Comparison of ENCODE assay signal across 1 cellular context in genomic region chr7:16265184-16265804, GRCh38.
TF ChIP-seq lines count a peak whose summit lies in the region.

No MANE protein-coding gene starts in this region.

TF ChIP-seq in K562, 482 proteins besides CTCF, POLR2A, EP300 and RAD21 (continued from another document and continues in another):
- TF ChIP-seq ZNF146 (CRISPR knock-in tag; IDR thresholded peaks at IDR 0.05; ENCODE audit: unreplicated experiment) (no peak), FOXJ2 (tag; IDR thresholded peaks at IDR 0.05) (peak; percentile 41; the same call in 1 of the 2 replicates), TAL1 (IDR thresholded peaks at IDR 0.05) (no peak), ZNF668 (CRISPR knock-in tag; IDR thresholded peaks at IDR 0.05) (no peak), CAMTA2 (CRISPR knock-in tag; conservative IDR thresholded peaks at IDR 0.05) (no peak), ZNF764 (CRISPR knock-in tag; IDR thresholded peaks at IDR 0.05; ENCODE audit: low read depth) (no peak), SMC3 (conservative IDR thresholded peaks at IDR 0.05; ENCODE audit: insufficient read depth, low read depth, low read length) (no peak), POLR3G (IDR thresholded peaks at IDR 0.05; ENCODE audit: extremely low read depth, insufficient read length, insufficient replicate concordance) (no peak), ZNF717 (CRISPR knock-in tag; IDR thresholded peaks at IDR 0.05) (no peak), IRF1 (CRISPR knock-in tag; IDR thresholded peaks at IDR 0.05; ENCODE audit: borderline replicate concordance) (no peak), TRIM24 (IDR thresholded peaks at IDR 0.05) (peak in 1 of 2 experiments; percentile 7; a peak in 1 of 4 replicates), ZNF699 (CRISPR knock-in tag; IDR thresholded peaks at IDR 0.05; ENCODE audit: insufficient replicate concordance) (no peak), ZNF316 (IDR thresholded peaks at IDR 0.05) (peak; percentile 51), MCM7 (IDR thresholded peaks at IDR 0.05) (no peak), ZNF398 (CRISPR knock-in tag; IDR thresholded peaks at IDR 0.05) (no peak), CBFA2T2 (conservative IDR thresholded peaks at IDR 0.05) (no peak), GATAD2B (IDR thresholded peaks at IDR 0.05; ENCODE audit: borderline replicate concordance) (no peak), ZNF408 (CRISPR knock-in tag; IDR thresholded peaks at IDR 0.05; ENCODE audit: low read depth) (no peak), CBX3 (IDR thresholded peaks at IDR 0.05; ENCODE audit: borderline replicate concordance in 1 of 2, low read length in 2 of 2) (no peak), JUN (IDR thresholded peaks at IDR 0.05; ENCODE audit: borderline replicate concordance, low read depth, low read length) (no peak), JUN (CRISPR knock-in tag; IDR thresholded peaks at IDR 0.05; ENCODE audit: borderline replicate concordance) (no peak), MEIS2 (IDR thresholded peaks at IDR 0.05; ENCODE audit: partially characterized antibody) (no peak), TCF7L2 (IDR thresholded peaks at IDR 0.05; ENCODE audit: low read depth, low read length) (no peak), ZNF551 (CRISPR knock-in tag; IDR thresholded peaks at IDR 0.05) (no peak), RBFOX2 (IDR thresholded peaks at IDR 0.05; ENCODE audit: low read depth, low read length) (peak; percentile 71)
- TF ChIP-seq, protein P1, sequence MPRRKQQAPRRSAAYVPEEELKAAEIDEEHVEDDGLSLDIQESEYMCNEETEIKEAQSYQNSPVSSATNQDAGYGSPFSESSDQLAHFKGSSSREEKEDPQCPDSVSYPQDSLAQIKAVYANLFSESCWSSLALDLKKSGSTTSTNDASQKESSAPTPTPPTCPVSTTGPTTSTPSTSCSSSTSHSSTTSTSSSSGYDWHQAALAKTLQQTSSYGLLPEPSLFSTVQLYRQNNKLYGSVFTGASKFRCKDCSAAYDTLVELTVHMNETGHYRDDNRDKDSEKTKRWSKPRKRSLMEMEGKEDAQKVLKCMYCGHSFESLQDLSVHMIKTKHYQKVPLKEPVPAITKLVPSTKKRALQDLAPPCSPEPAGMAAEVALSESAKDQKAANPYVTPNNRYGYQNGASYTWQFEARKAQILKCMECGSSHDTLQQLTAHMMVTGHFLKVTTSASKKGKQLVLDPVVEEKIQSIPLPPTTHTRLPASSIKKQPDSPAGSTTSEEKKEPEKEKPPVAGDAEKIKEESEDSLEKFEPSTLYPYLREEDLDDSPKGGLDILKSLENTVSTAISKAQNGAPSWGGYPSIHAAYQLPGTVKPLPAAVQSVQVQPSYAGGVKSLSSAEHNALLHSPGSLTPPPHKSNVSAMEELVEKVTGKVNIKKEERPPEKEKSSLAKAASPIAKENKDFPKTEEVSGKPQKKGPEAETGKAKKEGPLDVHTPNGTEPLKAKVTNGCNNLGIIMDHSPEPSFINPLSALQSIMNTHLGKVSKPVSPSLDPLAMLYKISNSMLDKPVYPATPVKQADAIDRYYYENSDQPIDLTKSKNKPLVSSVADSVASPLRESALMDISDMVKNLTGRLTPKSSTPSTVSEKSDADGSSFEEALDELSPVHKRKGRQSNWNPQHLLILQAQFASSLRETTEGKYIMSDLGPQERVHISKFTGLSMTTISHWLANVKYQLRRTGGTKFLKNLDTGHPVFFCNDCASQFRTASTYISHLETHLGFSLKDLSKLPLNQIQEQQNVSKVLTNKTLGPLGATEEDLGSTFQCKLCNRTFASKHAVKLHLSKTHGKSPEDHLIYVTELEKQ (CRISPR knock-in tag; IDR thresholded peaks at IDR 0.05): no peak
- TF ChIP-seq, protein P2, sequence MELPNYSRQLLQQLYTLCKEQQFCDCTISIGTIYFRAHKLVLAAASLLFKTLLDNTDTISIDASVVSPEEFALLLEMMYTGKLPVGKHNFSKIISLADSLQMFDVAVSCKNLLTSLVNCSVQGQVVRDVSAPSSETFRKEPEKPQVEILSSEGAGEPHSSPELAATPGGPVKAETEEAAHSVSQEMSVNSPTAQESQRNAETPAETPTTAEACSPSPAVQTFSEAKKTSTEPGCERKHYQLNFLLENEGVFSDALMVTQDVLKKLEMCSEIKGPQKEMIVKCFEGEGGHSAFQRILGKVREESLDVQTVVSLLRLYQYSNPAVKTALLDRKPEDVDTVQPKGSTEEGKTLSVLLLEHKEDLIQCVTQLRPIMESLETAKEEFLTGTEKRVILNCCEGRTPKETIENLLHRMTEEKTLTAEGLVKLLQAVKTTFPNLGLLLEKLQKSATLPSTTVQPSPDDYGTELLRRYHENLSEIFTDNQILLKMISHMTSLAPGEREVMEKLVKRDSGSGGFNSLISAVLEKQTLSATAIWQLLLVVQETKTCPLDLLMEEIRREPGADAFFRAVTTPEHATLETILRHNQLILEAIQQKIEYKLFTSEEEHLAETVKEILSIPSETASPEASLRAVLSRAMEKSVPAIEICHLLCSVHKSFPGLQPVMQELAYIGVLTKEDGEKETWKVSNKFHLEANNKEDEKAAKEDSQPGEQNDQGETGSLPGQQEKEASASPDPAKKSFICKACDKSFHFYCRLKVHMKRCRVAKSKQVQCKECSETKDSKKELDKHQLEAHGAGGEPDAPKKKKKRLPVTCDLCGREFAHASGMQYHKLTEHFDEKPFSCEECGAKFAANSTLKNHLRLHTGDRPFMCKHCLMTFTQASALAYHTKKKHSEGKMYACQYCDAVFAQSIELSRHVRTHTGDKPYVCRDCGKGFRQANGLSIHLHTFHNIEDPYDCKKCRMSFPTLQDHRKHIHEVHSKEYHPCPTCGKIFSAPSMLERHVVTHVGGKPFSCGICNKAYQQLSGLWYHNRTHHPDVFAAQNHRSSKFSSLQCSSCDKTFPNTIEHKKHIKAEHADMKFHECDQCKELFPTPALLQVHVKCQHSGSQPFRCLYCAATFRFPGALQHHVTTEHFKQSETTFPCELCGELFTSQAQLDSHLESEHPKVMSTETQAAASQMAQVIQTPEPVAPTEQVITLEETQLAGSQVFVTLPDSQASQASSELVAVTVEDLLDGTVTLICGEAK (IDR thresholded peaks at IDR 0.05): no peak
- TF ChIP-seq, protein P2 (CRISPR knock-in tag; IDR thresholded peaks at IDR 0.05): no peak
- TF ChIP-seq, protein P3, sequence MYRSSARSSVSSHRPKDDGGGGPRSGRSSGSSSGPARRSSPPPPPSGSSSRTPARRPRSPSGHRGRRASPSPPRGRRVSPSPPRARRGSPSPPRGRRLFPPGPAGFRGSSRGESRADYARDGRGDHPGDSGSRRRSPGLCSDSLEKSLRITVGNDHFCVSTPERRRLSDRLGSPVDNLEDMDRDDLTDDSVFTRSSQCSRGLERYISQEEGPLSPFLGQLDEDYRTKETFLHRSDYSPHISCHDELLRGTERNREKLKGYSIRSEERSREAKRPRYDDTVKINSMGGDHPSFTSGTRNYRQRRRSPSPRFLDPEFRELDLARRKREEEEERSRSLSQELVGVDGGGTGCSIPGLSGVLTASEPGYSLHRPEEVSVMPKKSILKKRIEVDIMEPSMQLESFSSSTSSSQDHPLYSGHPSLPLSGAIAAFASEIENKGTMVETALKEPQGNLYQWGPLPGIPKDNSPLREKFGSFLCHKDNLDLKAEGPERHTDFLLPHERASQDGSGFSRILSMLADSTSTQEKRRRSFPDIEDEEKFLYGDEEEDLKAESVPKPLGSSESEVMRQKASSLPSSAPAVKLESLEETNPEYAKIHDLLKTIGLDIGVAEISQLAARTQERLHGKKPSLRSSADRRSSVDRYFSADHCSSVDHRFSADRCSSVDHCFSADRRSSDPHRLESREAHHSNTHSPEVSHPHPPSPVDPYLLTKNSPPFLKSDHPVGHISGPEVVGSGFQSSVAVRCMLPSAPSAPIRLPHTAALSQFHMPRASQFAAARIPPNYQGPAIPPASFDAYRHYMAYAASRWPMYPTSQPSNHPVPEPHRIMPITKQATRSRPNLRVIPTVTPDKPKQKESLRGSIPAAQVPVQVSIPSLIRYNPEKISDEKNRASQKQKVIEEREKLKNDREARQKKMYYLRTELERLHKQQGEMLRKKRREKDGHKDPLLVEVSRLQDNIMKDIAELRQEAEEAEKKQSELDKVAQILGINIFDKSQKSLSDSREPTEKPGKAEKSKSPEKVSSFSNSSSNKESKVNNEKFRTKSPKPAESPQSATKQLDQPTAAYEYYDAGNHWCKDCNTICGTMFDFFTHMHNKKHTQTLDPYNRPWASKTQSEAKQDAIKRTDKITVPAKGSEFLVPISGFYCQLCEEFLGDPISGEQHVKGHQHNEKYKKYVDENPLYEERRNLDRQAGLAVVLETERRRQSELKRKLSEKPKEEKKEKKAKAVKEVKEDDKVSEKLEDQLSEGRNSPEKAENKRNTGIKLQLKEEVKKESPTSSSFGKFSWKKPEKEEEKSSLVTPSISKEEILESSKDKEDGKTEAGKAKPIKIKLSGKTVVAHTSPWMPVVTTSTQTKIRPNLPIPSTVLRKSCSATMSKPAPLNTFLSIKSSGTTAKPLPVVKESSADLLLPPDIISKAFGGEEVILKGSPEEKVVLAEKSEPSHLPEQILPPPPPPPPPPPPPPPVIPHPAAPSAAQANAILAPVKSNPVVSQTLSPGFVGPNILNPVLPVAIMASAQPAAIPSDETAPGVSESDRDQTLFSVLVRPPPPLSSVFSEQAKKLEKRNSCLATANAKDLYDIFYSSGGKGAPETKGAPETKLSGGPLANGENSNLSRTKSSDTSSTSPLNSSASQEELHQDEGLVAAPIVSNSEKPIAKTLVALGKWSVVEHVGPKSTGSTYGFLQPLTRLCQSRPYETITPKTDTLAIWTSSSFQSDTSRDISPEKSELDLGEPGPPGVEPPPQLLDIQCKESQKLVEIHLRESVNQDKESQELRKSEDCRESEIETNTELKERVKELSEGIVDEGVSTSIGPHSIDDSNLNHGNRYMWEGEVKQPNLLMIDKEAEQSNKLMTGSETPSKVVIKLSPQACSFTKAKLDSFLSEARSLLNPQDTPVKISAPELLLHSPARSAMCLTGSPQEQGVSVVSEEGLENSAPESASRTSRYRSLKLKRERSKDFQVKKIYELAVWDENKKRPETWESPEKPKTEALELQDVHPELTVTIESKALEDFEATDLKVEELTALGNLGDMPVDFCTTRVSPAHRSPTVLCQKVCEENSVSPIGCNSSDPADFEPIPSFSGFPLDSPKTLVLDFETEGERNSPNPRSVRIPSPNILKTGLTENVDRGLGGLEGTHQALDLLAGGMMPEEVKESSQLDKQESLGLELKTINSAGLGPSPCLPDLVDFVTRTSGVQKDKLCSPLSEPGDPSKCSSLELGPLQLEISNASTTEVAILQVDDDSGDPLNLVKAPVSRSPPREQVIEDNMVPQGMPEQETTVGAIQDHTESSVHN (IDR thresholded peaks at IDR 0.05; ENCODE audit: borderline replicate concordance in 1 of 2, low read depth in 1 of 2): no peak
